9 cellular contexts compared by ENCODE assay signal in genomic region chr15:23422946-23423708, GRCh38. TPM values are rescaled to one million over a fixed set of nuclear protein-coding genes. Genes with fewer than 3 reads are reported as not detected.
DNase-seq lines count a peak whose midpoint lies in the region; ATAC-seq and TF ChIP-seq lines count a peak whose summit lies in the region.
"Had no signal": no experiment of that assay in that cellular context is flagged by ENCODE, and none has a peak within 500 bp of the region (broad histone marks: within the 10 kb centered on the region; RNA-seq: fewer than 3 reads in every experiment).

No MANE protein-coding gene starts in this region.

- DNase-seq in HK-2 (ENCODE audit: unreplicated experiment): peak; percentile 7
- no peak for DNase-seq in coronary artery (ENCODE audit: low spot score)
- peak in 1 of 2 donors; percentile 6 for DNase-seq in psoas muscle
- DNase-seq in hippocampal formation (lab: John Stamatoyannopoulos, UW): no peak
- no peak for DNase-seq in inferior parietal cortex (ENCODE audit: extremely low spot score)
- no peak for DNase-seq in NCI-H146 treated with DMSO at 0.1 percent for 48 hours (lab: John Stamatoyannopoulos, UW; ENCODE audit: unreplicated experiment)
- DNase-seq: activated B cell treated with CpG ODN at 0.5 μM for 24 hours had no signal

- WGBS in psoas muscle, 3 donors: 45 to 52% (median 51%) methylated on average over 7 to 8 of the region's 8 CpGs

- no peaks in the 10 kb centered on the region for H3K36me3 ChIP-seq in psoas muscle (ENCODE audit: insufficient read depth in 1 of 2, low read depth in 1 of 2)

- H3K4me3 ChIP-seq in coronary artery (no peak overlapping the region), psoas muscle (no peak overlapping the region)

- intact Hi-C loops in psoas muscle (cut with DNase I): no loop called here

- H3K27ac ChIP-seq in coronary artery: peak overlapping the region; percentile 43 to 62
- H3K27ac ChIP-seq in psoas muscle: no peak overlapping the region

- no peak for TF ChIP-seq CTCF in coronary artery (IDR thresholded peaks at IDR 0.05)
- TF ChIP-seq CTCF in psoas muscle (IDR thresholded peaks at IDR 0.05): no peak

- no peaks in the 10 kb centered on the region for H3K4me1 ChIP-seq in psoas muscle

- ATAC-seq in GM18520 (IDR thresholded peaks at IDR 0.05; ENCODE audit: unreplicated experiment) (peak; percentile 71), psoas muscle (peak; percentile 83 to 98 (median 96)), GM21367 (IDR thresholded peaks at IDR 0.05; ENCODE audit: unreplicated experiment) (no peak)

- H3K9me3 ChIP-seq in psoas muscle: no peaks in the 10 kb centered on the region

- H3K27me3 ChIP-seq in psoas muscle (ENCODE audit: insufficient read depth in 3 of 3, low read length in 2 of 3): no peaks in the 10 kb centered on the region

RNA-seq across cellular contexts. Expression of gene GOLGA6L2, which starts 23.9 kb away (rescaled TPM):
- total RNA-seq in psoas muscle: not detected
- not detected for polyA plus RNA-seq in psoas muscle
- total RNA-seq: activated B cell treated with CpG ODN at 0.5 μM for 24 hours had no signal
